ENCODE assay signal across 8 cellular contexts in genomic region chr7:142583424-142583823, GRCh38.
DNase-seq lines count a peak whose midpoint lies in the region; ATAC-seq, FAIRE-seq and TF ChIP-seq lines count a peak whose summit lies in the region.

No MANE protein-coding gene starts in this region.

- peak; percentile 52 for ATAC-seq in GM18498 (IDR thresholded peaks at IDR 0.05; ENCODE audit: unreplicated experiment)

- no peaks in the 10 kb centered on the region for H4K20me1 ChIP-seq in endothelial cell of umbilical vein (replicated peaks; ENCODE audit: control insufficient read depth, extremely low read depth, insufficient read depth, low read length)

- H3K4me3 ChIP-seq in MG63 (no peak overlapping the region), endothelial cell of umbilical vein (replicated peaks in 1 of 3; ENCODE audit: insufficient read depth in 1 of 3, low read depth in 1 of 3, low read length in 3 of 3) (no peak overlapping the region)

- H3K4me2 ChIP-seq in endothelial cell of umbilical vein (ENCODE audit: insufficient read depth, low read length), result no peak overlapping the region

- intact Hi-C loops in endothelial cell of umbilical vein (cut with micrococcal nuclease), result no loop called here

- DNase-seq in H54 (ENCODE audit: insufficient read length, low spot score) (peak; percentile 45), MG63 (peak; percentile 79), endothelial cell of umbilical vein (ENCODE audit: low read depth, low spot score) (peak; percentile 67), UCSD-AML1 (lab: John Stamatoyannopoulos, UW; ENCODE audit: unreplicated experiment) (no peak), HuH-7.5 (ENCODE audit: low spot score) (no peak), NCI-H524 (lab: John Stamatoyannopoulos, UW) (no peak)
- peak; percentile 3 to 35 for DNase-seq in stimulated activated CD4-positive, alpha-beta T cell treated with anti-CD3 and anti-CD28 coated beads, Interleukin-4, amount 100 ng/mL, for 4 hours

- H3K79me2 ChIP-seq in endothelial cell of umbilical vein (ENCODE audit: control insufficient read depth, insufficient read depth, low read length), result no peaks in the 10 kb centered on the region

- H2AFZ ChIP-seq in endothelial cell of umbilical vein (ENCODE audit: low read depth, low read length), result peak overlapping the region; percentile 5

- H3K9me3 ChIP-seq in MG63 (no peaks in the 10 kb centered on the region), endothelial cell of umbilical vein (replicated peaks; ENCODE audit: control insufficient read depth, insufficient read depth, low read length) (no peaks in the 10 kb centered on the region)

- H3K4me1 ChIP-seq in endothelial cell of umbilical vein (ENCODE audit: control insufficient read depth, extremely low read depth, insufficient read depth, low read length), result peaks cover 10% of the 10 kb centered on the region

- no TSS peak for BruUV-seq in endothelial cell of umbilical vein (replicated peaks; lab: Mats Ljungman, UMichigan)

- no peak overlapping the region for H3K9ac ChIP-seq in endothelial cell of umbilical vein (replicated peaks; ENCODE audit: extremely low read depth, insufficient read depth, low read length)

- no peak for TF ChIP-seq CTCF in endothelial cell of umbilical vein (IDR thresholded peaks at IDR 0.05; ENCODE audit: extremely low read depth in 1 of 2, insufficient read depth in 1 of 2, low read depth in 1 of 2, low read length in 2 of 2)

- TF ChIP-seq POLR2A in H54 (IDR thresholded peaks at IDR 0.05; ENCODE audit: low read depth, low read length) (no peak), endothelial cell of umbilical vein (IDR thresholded peaks at IDR 0.05; ENCODE audit: low read depth, low read length) (no peak)

- no peaks in the 10 kb centered on the region for H3K9me1 ChIP-seq in endothelial cell of umbilical vein (replicated peaks; ENCODE audit: control insufficient read depth, extremely low read depth, insufficient read depth, low read length)

- POLR2A ChIA-PET in endothelial cell of umbilical vein (lab: Charles Lee), result no interaction called here

- H3K36me3 ChIP-seq in MG63 (no peaks in the 10 kb centered on the region), endothelial cell of umbilical vein (ENCODE audit: control insufficient read depth in 2 of 2, extremely low read depth in 1 of 2, insufficient read depth in 2 of 2, low read length in 2 of 2) (no peaks in the 10 kb centered on the region)

- CTCF ChIA-PET in endothelial cell of umbilical vein (lab: Charles Lee), result interaction anchor here (0.8 to 3.9 kb wide), 14 partner anchors 12 to 225 kb away, joined by 3 to 125 read pairs (median 9); no protein-coding TSS in a partner anchor

- dilution Hi-C loops in endothelial cell of umbilical vein (cut with MboI; ENCODE audit: extremely low pct_ligation_motif_present, low sequenced_read_pairs), result no loop called here

- H3K27me3 ChIP-seq in MG63 (no peaks in the 10 kb centered on the region), endothelial cell of umbilical vein (ENCODE audit: control insufficient read depth in 2 of 2, insufficient read depth in 2 of 2, low read length in 2 of 2) (no peaks in the 10 kb centered on the region)

- no peak overlapping the region for H3K27ac ChIP-seq in endothelial cell of umbilical vein (ENCODE audit: insufficient read depth, low read depth, low read length)

- FAIRE-seq in H54 (lab: Jason Lieb, UNC) (no peak), endothelial cell of umbilical vein (lab: Jason Lieb, UNC) (no peak)

TF ChIP-seq in endothelial cell of umbilical vein, 7 proteins besides CTCF, POLR2A, EP300 and RAD21:
- TF ChIP-seq GATA2 (IDR thresholded peaks at IDR 0.05; ENCODE audit: insufficient read depth, insufficient read length, low read depth, low read length), result no peak
- peak; percentile 20 for TF ChIP-seq POLR2AphosphoS5 (IDR thresholded peaks at IDR 0.05; ENCODE audit: insufficient read depth, low read depth, low read length)
- TF ChIP-seq FOS (IDR thresholded peaks at IDR 0.05; ENCODE audit: borderline replicate concordance, insufficient read depth, low read length), result peak; percentile 69
- TF ChIP-seq MYC (IDR thresholded peaks at IDR 0.05; ENCODE audit: low read depth, low read length), result no peak

Comparison
In these comparisons a context has a peak if more than half of its experiments do, and no peak if none do; other contexts are left out.
1. DNase-seq: peak in H54 (single experiment), MG63 (single experiment), endothelial cell of umbilical vein (single experiment) and stimulated activated CD4-positive, alpha-beta T cell treated with anti-CD3 and anti-CD28 coated beads, Interleukin-4, amount 100 ng/mL, for 4 hours (2 of 2); none in UCSD-AML1 (single experiment), HuH-7.5 (single experiment) and NCI-H524 (0 of 2).